ENCODE assay signal across 18 cellular contexts in the genomic region with DNA sequence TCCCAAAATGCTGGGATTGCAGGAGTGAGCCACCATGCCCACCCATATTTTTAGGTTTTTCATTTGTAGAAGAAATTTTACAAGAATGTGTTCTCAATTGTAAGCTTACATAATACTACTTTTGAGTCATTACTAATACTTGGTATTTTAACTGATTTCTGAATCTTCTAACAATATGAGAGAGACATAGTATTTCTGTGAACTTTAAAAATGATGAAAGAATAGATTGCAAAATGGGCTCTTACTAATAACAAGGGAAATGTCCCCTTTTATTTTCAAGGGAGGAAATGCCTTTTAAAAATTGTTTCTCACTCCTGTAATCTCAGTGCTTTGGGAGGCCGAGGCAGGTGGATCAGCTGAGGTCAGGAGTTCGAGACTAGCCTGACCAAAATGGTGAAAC. TPM values are rescaled to one million over a fixed set of nuclear protein-coding genes. Genes with fewer than 3 reads are reported as not detected.
DNase-seq lines count a peak whose midpoint lies in the region; ATAC-seq and TF ChIP-seq lines count a peak whose summit lies in the region.
"Had no signal": no experiment of that assay in that cellular context is flagged by ENCODE, and none has a peak within 500 bp of the region (broad histone marks: within the 10 kb centered on the region; RNA-seq: fewer than 3 reads in every experiment).

No MANE protein-coding gene starts in this region.

- no peak overlapping the region for H3K14ac ChIP-seq in trophoblast cell (ENCODE audit: low read length)

- no peaks in the 10 kb centered on the region for H3K9me3 Mint-ChIP-seq in CD14-positive monocyte

- no peak overlapping the region for H2BK5ac ChIP-seq in trophoblast cell (ENCODE audit: low read depth, low read length, poor library complexity)

- H3K9ac ChIP-seq in SK-N-MC (ENCODE audit: insufficient read length) (no peak overlapping the region), trophoblast cell (ENCODE audit: low read length) (no peak overlapping the region)
- H3K9ac ChIP-seq: KMS-11 had no signal

- H3K4me3 Mint-ChIP-seq in CD14-positive monocyte, result no peak overlapping the region

- TF ChIP-seq CTCF in CD14-positive monocyte (IDR thresholded peaks at IDR 0.05), result no peak
- no peak for TF ChIP-seq CTCF in fibroblast of pulmonary artery (IDR thresholded peaks at IDR 0.05; ENCODE audit: low read length, missing control alignments)

- no peak overlapping the region for H2BK12ac ChIP-seq in trophoblast cell (ENCODE audit: low read length)

- H3K27ac Mint-ChIP-seq in CD14-positive monocyte, result peak overlapping the region; percentile 79 to 96 (median 91)

- WGBS in trophoblast cell (ENCODE audit: extremely low coverage, insufficient coverage, insufficient read length), result no CpG with 5 or more reads among the region's 2 CpGs

- H3K9me3 ChIP-seq in SK-N-MC (ENCODE audit: low read depth, low read length) (no peaks in the 10 kb centered on the region), trophoblast cell (ENCODE audit: insufficient read depth, low read depth, low read length) (no peaks in the 10 kb centered on the region)
- H3K9me3 ChIP-seq: MG63 had no signal

- no peaks in the 10 kb centered on the region for H3K27me3 ChIP-seq in trophoblast cell (ENCODE audit: insufficient read depth, low read length)
- H3K27me3 ChIP-seq: MG63 had no signal

- no peak overlapping the region for H3K4ac ChIP-seq in trophoblast cell (ENCODE audit: low read depth, low read length)

- intact Hi-C loops in CD14-positive monocyte (cut with micrococcal nuclease), result loop anchor here in 1 of 2 donors (10.0 kb wide), 1 partner anchor 132 kb away; a partner anchor contains a TSS

- H3K36me3 ChIP-seq in SK-N-MC (ENCODE audit: insufficient read depth, low read length) (no peaks in the 10 kb centered on the region), trophoblast cell (ENCODE audit: control insufficient read depth in 1 of 2, insufficient read depth in 2 of 2, low read length in 2 of 2) (no peaks in the 10 kb centered on the region)
- H3K36me3 ChIP-seq: MG63 had no signal

- H4K91ac ChIP-seq in trophoblast cell (ENCODE audit: low read depth, low read length), result no peak overlapping the region

- no peak for DNase-seq in CD14-positive monocyte (ENCODE audit: low spot score)
- DNase-seq in SK-N-MC (ENCODE audit: low read depth, low spot score), result no peak
- DNase-seq in fibroblast of pulmonary artery (ENCODE audit: low read depth), result peak; percentile 56
- DNase-seq in trophoblast cell, result peak; percentile 33 to 91
- no peak for DNase-seq in activated effector memory CD4-positive, alpha-beta T cell treated with Interleukin-2 at 50 U/mL for 16 hours
- DNase-seq in 8988T, result no peak
- no peak for DNase-seq in substantia nigra (lab: John Stamatoyannopoulos, UW)
- DNase-seq: C1 segment of cervical spinal cord, COR-L47, DMS153, EL, H7, MG63, NCI-H2029, NCI-H2171 treated with DMSO at 0.1 percent for 48 hours, SHP77 treated with DMSO at 0.1 percent for 48 hours had no signal

- no peak overlapping the region for H2BK120ac ChIP-seq in trophoblast cell (ENCODE audit: insufficient read depth, low read length, poor library complexity)

- no peak overlapping the region for H4K8ac ChIP-seq in trophoblast cell (ENCODE audit: low read depth, low read length)

- H3K27ac ChIP-seq in SK-N-MC (peak overlapping the region; percentile 92), trophoblast cell (ENCODE audit: low read depth, low read length) (no peak overlapping the region), substantia nigra (ENCODE audit: low read depth, low read length, poor library complexity, severe bottlenecking) (no peak overlapping the region)
- H3K27ac ChIP-seq: KMS-11 had no signal

- H3K79me2 ChIP-seq in trophoblast cell (ENCODE audit: control insufficient read depth, insufficient read depth, low read length, poor library complexity), result peaks cover 2% of the 10 kb centered on the region

- no peak overlapping the region for H2AK5ac ChIP-seq in trophoblast cell (ENCODE audit: low read length)

- no peaks in the 10 kb centered on the region for H3K4me1 ChIP-seq in trophoblast cell (ENCODE audit: control insufficient read depth in 1 of 2, insufficient read depth in 2 of 2, low read length in 2 of 2)

- H3K18ac ChIP-seq in trophoblast cell (ENCODE audit: low read length), result no peak overlapping the region

- H3K23ac ChIP-seq in trophoblast cell (ENCODE audit: low read length), result no peak overlapping the region

- H3K36me3 Mint-ChIP-seq in CD14-positive monocyte, result peaks cover 5 to 13% of the 10 kb centered on the region in 2 donors

- H3K79me1 ChIP-seq in trophoblast cell (ENCODE audit: low read length), result no peaks in the 10 kb centered on the region

- no peak overlapping the region for H3K4me3 ChIP-seq in SK-N-MC
- H3K4me3 ChIP-seq in fibroblast of pulmonary artery (replicated peaks; ENCODE audit: low read depth, low read length), result no peak overlapping the region
- H3K4me3 ChIP-seq in trophoblast cell (ENCODE audit: low read depth, low read length), result no peak overlapping the region
- H3K4me3 ChIP-seq: MG63 had no signal

- H3K4me2 ChIP-seq in trophoblast cell (ENCODE audit: low read length), result no peak overlapping the region

- H3K4me1 Mint-ChIP-seq in CD14-positive monocyte, result peaks cover 46% of the 10 kb centered on the region

- no peak overlapping the region for H4K12ac ChIP-seq in trophoblast cell (ENCODE audit: low read depth, low read length)

- H3K27me3 Mint-ChIP-seq in CD14-positive monocyte (ENCODE audit: low read depth in 3 of 3), result no peaks in the 10 kb centered on the region

- no peak for ATAC-seq in HG03571 (IDR thresholded peaks at IDR 0.05; ENCODE audit: unreplicated experiment)

- no peak overlapping the region for H2AFZ ChIP-seq in trophoblast cell (ENCODE audit: insufficient read depth, low read length, poor library complexity)

RNA-seq across cellular contexts. Expression of a gene that starts 5.9 kb away (rescaled TPM):
- 1 to 10 TPM; 6.3 to 9.0 TPM for polyA plus RNA-seq in CD14-positive monocyte
- polyA plus RNA-seq in trophoblast cell (2013), result 12.9 and 13.3 TPM in 2 replicates

RNA-seq across cellular contexts. Expression of a gene that starts 53.8 kb away (rescaled TPM):
- 10 to 100 TPM; 10.9 to 13.9 TPM for polyA plus RNA-seq in CD14-positive monocyte
- 13.1 and 13.5 TPM in 2 replicates for polyA plus RNA-seq in trophoblast cell (2013)

Comparison
In these comparisons a context has a peak if more than half of its experiments do, and no peak if none do; other contexts are left out.
1. DNase-seq: peak in fibroblast of pulmonary artery (single experiment) and trophoblast cell (2 of 2); none in CD14-positive monocyte (single experiment), SK-N-MC (single experiment), activated effector memory CD4-positive, alpha-beta T cell treated with Interleukin-2 at 50 U/mL for 16 hours (single experiment), 8988T (single experiment) and substantia nigra (0 of 49).